Comparison of ENCODE assay signal across 17 cellular contexts in genomic region chr17:44439168-44439567, GRCh38. TPM values are rescaled to one million over a fixed set of nuclear protein-coding genes. Genes with fewer than 3 reads are reported as not detected.
DNase-seq lines count a peak whose midpoint lies in the region; ATAC-seq and TF ChIP-seq lines count a peak whose summit lies in the region.
"Had no signal": no experiment of that assay in that cellular context is flagged by ENCODE, and none has a peak within 500 bp of the region (broad histone marks: within the 10 kb centered on the region; RNA-seq: fewer than 3 reads in every experiment).

No MANE protein-coding gene starts in this region.

- H3K9me3 Mint-ChIP-seq in activated naive CD8-positive, alpha-beta T cell treated with anti-CD3 and anti-CD28 coated beads, Interleukin-2, amount 10 ng/mL, durations not matched to agents 7 days and 5 days = no peaks in the 10 kb centered on the region
- H3K9me3 Mint-ChIP-seq in activated naive CD8-positive, alpha-beta T cell treated with anti-CD3 and anti-CD28 coated beads, Interleukin-2, amount 50 U/mL, for 24 hours = no peaks in the 10 kb centered on the region
- H3K9me3 Mint-ChIP-seq in central memory CD8-positive, alpha-beta T cell = no peaks in the 10 kb centered on the region
- H3K9me3 Mint-ChIP-seq: activated naive CD4-positive, alpha-beta T cell treated with anti-CD3 and anti-CD28 coated beads, Interleukin-2, amount 10 ng/mL, durations not matched to agents 7 days and 5 days; type B pancreatic cell had no signal

- POLR2A ChIA-PET in activated naive CD8-positive, alpha-beta T cell treated with anti-CD3 and anti-CD28 coated beads, Interleukin-2, amount 10 ng/mL, durations not matched to agents 7 days and 5 days (lab: Charles Lee) = no interaction called here

- H3K9me3 ChIP-seq in mesodermal cell (ENCODE audit: control insufficient read depth, low read length) = no peaks in the 10 kb centered on the region
- H3K9me3 ChIP-seq in upper lobe of right lung = no peaks in the 10 kb centered on the region

- H3K27me3 ChIP-seq in upper lobe of right lung = no peaks in the 10 kb centered on the region

- no peak for ATAC-seq in activated naive CD8-positive, alpha-beta T cell treated with anti-CD3 and anti-CD28 coated beads, Interleukin-2, amount 10 ng/mL, durations not matched to agents 7 days and 5 days (ENCODE audit: low read depth)
- ATAC-seq in activated naive CD8-positive, alpha-beta T cell treated with anti-CD3 and anti-CD28 coated beads, Interleukin-2, amount 50 U/mL, for 24 hours = no peak
- peak; percentile 30 for ATAC-seq in central memory CD8-positive, alpha-beta T cell (replicated peaks; ENCODE audit: extremely low read depth, poor library complexity, severe bottlenecking)
- no peak for ATAC-seq in upper lobe of right lung

- H3K4me1 ChIP-seq in mesodermal cell (ENCODE audit: control insufficient read depth, insufficient read depth, low read length, poor library complexity, severe bottlenecking) (peaks cover 12% of the 10 kb centered on the region), upper lobe of right lung (peaks cover 22% of the 10 kb centered on the region)

- peaks cover 25% of the 10 kb centered on the region for H3K36me3 ChIP-seq in mesodermal cell (ENCODE audit: control insufficient read depth, insufficient read depth, low read length)
- H3K36me3 ChIP-seq in upper lobe of right lung = peaks cover 24% of the 10 kb centered on the region

- TF ChIP-seq CTCF in upper lobe of right lung (IDR thresholded peaks at IDR 0.05) = no peak

- peaks cover 15% of the 10 kb centered on the region for H3K4me1 Mint-ChIP-seq in activated naive CD8-positive, alpha-beta T cell treated with anti-CD3 and anti-CD28 coated beads, Interleukin-2, amount 10 ng/mL, durations not matched to agents 7 days and 5 days
- peaks cover 22% of the 10 kb centered on the region for H3K4me1 Mint-ChIP-seq in activated naive CD8-positive, alpha-beta T cell treated with anti-CD3 and anti-CD28 coated beads, Interleukin-2, amount 50 U/mL, for 24 hours
- H3K4me1 Mint-ChIP-seq in central memory CD8-positive, alpha-beta T cell = peaks cover 34% of the 10 kb centered on the region

- 75% methylated on average over 2 of the region's 3 CpGs; no CpG with 5 or more reads in 1 of the 2 experiments for WGBS in mesodermal cell (ENCODE audit: insufficient coverage in 2 of 2), 2 experiments

- intact Hi-C loops in upper lobe of right lung (cut with DNase I) = no loop called here

- no peaks in the 10 kb centered on the region for H3K27me3 Mint-ChIP-seq in activated naive CD8-positive, alpha-beta T cell treated with anti-CD3 and anti-CD28 coated beads, Interleukin-2, amount 10 ng/mL, durations not matched to agents 7 days and 5 days
- no peaks in the 10 kb centered on the region for H3K27me3 Mint-ChIP-seq in activated naive CD8-positive, alpha-beta T cell treated with anti-CD3 and anti-CD28 coated beads, Interleukin-2, amount 50 U/mL, for 24 hours
- H3K27me3 Mint-ChIP-seq in central memory CD8-positive, alpha-beta T cell = no peaks in the 10 kb centered on the region
- H3K27me3 Mint-ChIP-seq: activated naive CD4-positive, alpha-beta T cell treated with anti-CD3 and anti-CD28 coated beads, Interleukin-2, amount 10 ng/mL, durations not matched to agents 7 days and 5 days; type B pancreatic cell had no signal

- H3K4me3 ChIP-seq in mesodermal cell (ENCODE audit: extremely low read depth, insufficient read depth, low read length, poor library complexity, severe bottlenecking) = no peak overlapping the region
- H3K4me3 ChIP-seq in upper lobe of right lung = no peak overlapping the region
- H3K4me3 ChIP-seq: smooth muscle cell had no signal

- DNase-seq in activated naive CD8-positive, alpha-beta T cell treated with anti-CD3 and anti-CD28 coated beads, Interleukin-2, amount 10 ng/mL, durations not matched to agents 7 days and 5 days = no peak
- no peak for DNase-seq in activated naive CD8-positive, alpha-beta T cell treated with anti-CD3 and anti-CD28 coated beads, Interleukin-2, amount 50 U/mL, for 24 hours
- DNase-seq in central memory CD8-positive, alpha-beta T cell (ENCODE audit: low spot score in 2 of 2) = no peak
- DNase-seq in upper lobe of right lung (no peak), NCI-H128 (lab: John Stamatoyannopoulos, UW; ENCODE audit: unreplicated experiment) (no peak), RKO (ENCODE audit: low spot score) (no peak)
- DNase-seq in central memory CD4-positive, alpha-beta T cell = no peak
- DNase-seq: activated naive CD4-positive, alpha-beta T cell treated with anti-CD3 and anti-CD28 coated beads, Interleukin-2, amount 10 ng/mL, durations not matched to agents 7 days and 5 days; GOT3; mesenchymal stem cell; NCI-H1930; NCI-H510A treated with DMSO at 0.1 percent for 48 hours; stimulated activated naive CD4-positive, alpha-beta T cell treated with Interleukin-2 at 50 U/mL for 16 hours had no signal

- H3K36me3 Mint-ChIP-seq in activated naive CD8-positive, alpha-beta T cell treated with anti-CD3 and anti-CD28 coated beads, Interleukin-2, amount 10 ng/mL, durations not matched to agents 7 days and 5 days = peaks cover 14% of the 10 kb centered on the region
- peaks cover 17% of the 10 kb centered on the region for H3K36me3 Mint-ChIP-seq in activated naive CD8-positive, alpha-beta T cell treated with anti-CD3 and anti-CD28 coated beads, Interleukin-2, amount 50 U/mL, for 24 hours (ENCODE audit: low read depth)
- peaks cover 18% of the 10 kb centered on the region for H3K36me3 Mint-ChIP-seq in central memory CD8-positive, alpha-beta T cell (ENCODE audit: insufficient read depth)

- H3K27ac Mint-ChIP-seq in activated naive CD8-positive, alpha-beta T cell treated with anti-CD3 and anti-CD28 coated beads, Interleukin-2, amount 10 ng/mL, durations not matched to agents 7 days and 5 days = peak overlapping the region; percentile 60
- H3K27ac Mint-ChIP-seq in activated naive CD8-positive, alpha-beta T cell treated with anti-CD3 and anti-CD28 coated beads, Interleukin-2, amount 50 U/mL, for 24 hours = no peak overlapping the region
- H3K27ac Mint-ChIP-seq in central memory CD8-positive, alpha-beta T cell (ENCODE audit: low read depth) = peak overlapping the region; percentile 73
- H3K27ac Mint-ChIP-seq: activated naive CD4-positive, alpha-beta T cell treated with anti-CD3 and anti-CD28 coated beads, Interleukin-2, amount 10 ng/mL, durations not matched to agents 7 days and 5 days had no signal

- peak overlapping the region; percentile 15 for H3K4me3 Mint-ChIP-seq in activated naive CD8-positive, alpha-beta T cell treated with anti-CD3 and anti-CD28 coated beads, Interleukin-2, amount 10 ng/mL, durations not matched to agents 7 days and 5 days
- no peak overlapping the region for H3K4me3 Mint-ChIP-seq in activated naive CD8-positive, alpha-beta T cell treated with anti-CD3 and anti-CD28 coated beads, Interleukin-2, amount 50 U/mL, for 24 hours
- peak overlapping the region; percentile 50 for H3K4me3 Mint-ChIP-seq in central memory CD8-positive, alpha-beta T cell
- H3K4me3 Mint-ChIP-seq: activated naive CD4-positive, alpha-beta T cell treated with anti-CD3 and anti-CD28 coated beads, Interleukin-2, amount 10 ng/mL, durations not matched to agents 7 days and 5 days; type B pancreatic cell had no signal

- peak overlapping the region; percentile 41 for H3K27ac ChIP-seq in mesodermal cell (ENCODE audit: low read depth, low read length, severe bottlenecking)
- H3K27ac ChIP-seq in upper lobe of right lung = peak overlapping the region; percentile 32

RNA-seq across cellular contexts. Expression of gene ITGA2B, which starts 49.7 kb away (rescaled TPM):
- total RNA-seq in activated naive CD8-positive, alpha-beta T cell treated with anti-CD3 and anti-CD28 coated beads, Interleukin-2, amount 10 ng/mL, durations not matched to agents 7 days and 5 days = under 1 TPM; 0.34 to 0.83 TPM
- polyA plus RNA-seq in mesodermal cell (2013, experiment 1 of 2) = 7.7 TPM
- 5.1 TPM for polyA plus RNA-seq in mesodermal cell (2013, experiment 2 of 2)
- total RNA-seq in upper lobe of right lung = 4.6 TPM
- total RNA-seq: HT-29 had no signal
